ENCODE assay signal across 24 cellular contexts in genomic region chr7:1050254-1050906, GRCh38. TPM values are rescaled to one million over a fixed set of nuclear protein-coding genes. Genes with fewer than 3 reads are reported as not detected.
DNase-seq lines count a peak whose midpoint lies in the region; ATAC-seq, FAIRE-seq and TF ChIP-seq lines count a peak whose summit lies in the region.
"Had no signal": no experiment of that assay in that cellular context is flagged by ENCODE, and none has a peak within 500 bp of the region (broad histone marks: within the 10 kb centered on the region; RNA-seq: fewer than 3 reads in every experiment).

No MANE protein-coding gene starts in this region.

- no TSS peak for BruUV-seq in HepG2 (replicated peaks; lab: Mats Ljungman, UMichigan)

- H3K9me3 ChIP-seq in HepG2 (ENCODE audit: low read length) (no peaks in the 10 kb centered on the region), right lobe of liver (no peaks in the 10 kb centered on the region), heart right ventricle (no peaks in the 10 kb centered on the region), sigmoid colon (no peaks in the 10 kb centered on the region)
- H3K9me3 ChIP-seq: A549, MG63 had no signal

- no peak overlapping the region for H2AFZ ChIP-seq in HepG2 (ENCODE audit: low read length)

- in situ Hi-C loops in HepG2 (cut with HindIII; ENCODE audit: extremely low pct_ligation_motif_present, low pct_unique_long_range_greater_than_20kb): no loop called here

- no peak for ATAC-seq in HepG2
- no peak for ATAC-seq in right lobe of liver
- no peak for ATAC-seq in heart right ventricle
- ATAC-seq in HG03442 (IDR thresholded peaks at IDR 0.05; ENCODE audit: unreplicated experiment): no peak
- ATAC-seq: A549; natural killer cell; stimulated activated naive CD8-positive, alpha-beta T cell treated with anti-CD3 and anti-CD28 coated beads, Interleukin-15, Interleukin-2, amounts not matched to agents 100 U/mL and 50 U/mL, for 24 hours had no signal

- no peaks in the 10 kb centered on the region for H4K20me1 ChIP-seq in HepG2 (ENCODE audit: insufficient read depth, low read length)

- H3K27me3 ChIP-seq in HepG2 (ENCODE audit: control insufficient read depth in 1 of 2, insufficient read depth in 2 of 2, low read length in 2 of 2) (no peaks in the 10 kb centered on the region), right lobe of liver (no peaks in the 10 kb centered on the region), heart right ventricle (peaks cover 0 to 5% (median 0%) of the 10 kb centered on the region in 7 donors), sigmoid colon (no peaks in the 10 kb centered on the region)
- H3K27me3 ChIP-seq: MG63 had no signal

- DNase-seq in HepG2 (ENCODE audit: low spot score) (no peak), right lobe of liver (no peak), heart right ventricle (no peak), sigmoid colon (no peak), GM10266 (ENCODE audit: extremely low spot score) (no peak), iPS-NIHi11 (ENCODE audit: low spot score) (no peak)
- DNase-seq in activated CD4-positive, alpha-beta T cell treated with anti-CD3 and anti-CD28 coated beads, Interleukin-2, amount 50 U/mL, for 48 hours: no peak
- DNase-seq: activated CD4-positive, alpha-beta T cell treated with anti-CD3 and anti-CD28 coated beads, Interleukin-2, amount 10 ng/mL, durations not matched to agents 7 days and 5 days; activated effector memory CD4-positive, alpha-beta T cell treated with Interleukin-2 at 50 U/mL for 16 hours; foreskin melanocyte; kidney glomerular epithelial cell; MG63; natural killer cell; NCI-H1417 treated with DMSO at 0.1 percent for 48 hours; NCI-H2171; NCI-H748 treated with DMSO at 0.1 percent for 48 hours; SIG-M5; stimulated activated CD4-positive, alpha-beta T cell treated with anti-CD3 and anti-CD28 coated beads, Interleukin-2, amount 100 ng/mL, for 48 hours; stimulated activated naive CD8-positive, alpha-beta T cell treated with anti-CD3 and anti-CD28 coated beads, Interleukin-15, Interleukin-2, amounts not matched to agents 100 U/mL and 50 U/mL, for 24 hours had no signal

- H3K27ac ChIP-seq in HepG2 (ENCODE audit: extremely low read length, insufficient read depth, low read length): no peak overlapping the region
- no peak overlapping the region for H3K27ac ChIP-seq in right lobe of liver
- peak overlapping the region in 9 of 10 donors; percentile 73 to 95 (median 88) for H3K27ac ChIP-seq in heart right ventricle
- H3K27ac ChIP-seq in sigmoid colon: peak overlapping the region in 3 of 4 donors; percentile 71 to 78 (median 77)
- H3K27ac ChIP-seq: A549 had no signal

- TF ChIP-seq EP300 in HepG2 (IDR thresholded peaks at IDR 0.05; ENCODE audit: low read depth in 2 of 2, low read length in 2 of 2) (no peak), HepG2 (CRISPR knock-in tag; IDR thresholded peaks at IDR 0.05; ENCODE audit: borderline replicate concordance) (no peak), sigmoid colon (IDR thresholded peaks at IDR 0.05) (no peak)

- H3K4me2 ChIP-seq in HepG2 (ENCODE audit: low read depth, low read length): no peak overlapping the region
- H3K4me2 ChIP-seq: A549 had no signal

- H3K79me2 ChIP-seq in HepG2 (ENCODE audit: insufficient read depth, low read length): peaks cover 22% of the 10 kb centered on the region

- H3K4me3 ChIP-seq in HepG2 (replicated peaks in 1 of 3; ENCODE audit: insufficient read depth in 1 of 3, low read depth in 2 of 3, low read length in 3 of 3) (no peak overlapping the region), right lobe of liver (no peak overlapping the region), heart right ventricle (no peak overlapping the region), sigmoid colon (no peak overlapping the region)
- H3K4me3 ChIP-seq: A549, MG63 had no signal

- peaks cover 0 to 1% of the 10 kb centered on the region in 2 experiments; a peak in 2 of 5 replicates for H3K36me3 ChIP-seq in HepG2 (replicated peaks in 1 of 2; ENCODE audit: control insufficient read depth in 1 of 2, insufficient read depth in 2 of 2, low read length in 2 of 2)
- H3K36me3 ChIP-seq in right lobe of liver: no peaks in the 10 kb centered on the region
- H3K36me3 ChIP-seq in heart right ventricle: no peaks in the 10 kb centered on the region
- H3K36me3 ChIP-seq in sigmoid colon: no peaks in the 10 kb centered on the region
- H3K36me3 ChIP-seq: MG63 had no signal

- FAIRE-seq in HepG2 (lab: Jason Lieb, UNC): no peak
- FAIRE-seq: A549, bronchial epithelial cell, D721Med, GM18507 had no signal

- intact Hi-C loops in HepG2 (cut with micrococcal nuclease; ENCODE audit: unreplicated experiment): no loop called here
- intact Hi-C loops in right lobe of liver (cut with DNase I): no loop called here
- intact Hi-C loops in heart right ventricle (cut with DNase I): no loop called here
- intact Hi-C loops in sigmoid colon (cut with DNase I): no loop called here

- POLR2A ChIA-PET in HepG2 (lab: Yijun Ruan, JAX): interaction anchor here (1.1 kb wide), 1 partner anchor 57 kb away, joined by 3 read pairs; no protein-coding TSS in a partner anchor

- TF ChIP-seq CTCF in HepG2 (CRISPR knock-in tag; IDR thresholded peaks at IDR 0.05): no peak
- TF ChIP-seq CTCF in right lobe of liver (IDR thresholded peaks at IDR 0.05): no peak
- no peak for TF ChIP-seq CTCF in heart right ventricle (IDR thresholded peaks at IDR 0.05)
- TF ChIP-seq CTCF in sigmoid colon (IDR thresholded peaks at IDR 0.05): no peak
- no peak for TF ChIP-seq CTCF in GM10266 (IDR thresholded peaks at IDR 0.05; ENCODE audit: control insufficient read depth, insufficient read depth, low read depth, missing control alignments)

- H3K4me1 ChIP-seq in HepG2 (ENCODE audit: insufficient read depth, low read length) (peaks cover 43% of the 10 kb centered on the region), right lobe of liver (peaks cover 0 to 47% (median 24%) of the 10 kb centered on the region in 4 donors), heart right ventricle (peaks cover 38 to 100% (median 91%) of the 10 kb centered on the region in 9 donors), sigmoid colon (peaks cover 0 to 58% (median 45%) of the 10 kb centered on the region in 4 donors)

- no peak overlapping the region for H3K9ac ChIP-seq in HepG2 (ENCODE audit: insufficient read depth, low read depth, low read length)

- TF ChIP-seq RAD21 in HepG2 (CRISPR knock-in tag; IDR thresholded peaks at IDR 0.05): no peak

- TF ChIP-seq POLR2A in HepG2 (IDR thresholded peaks at IDR 0.05; ENCODE audit: insufficient read depth in 1 of 2, low read depth in 2 of 2, low read length in 2 of 2): no peak
- TF ChIP-seq POLR2A in right lobe of liver (IDR thresholded peaks at IDR 0.05): no peak
- no peak for TF ChIP-seq POLR2A in sigmoid colon (IDR thresholded peaks at IDR 0.05)

- CTCF ChIA-PET in HepG2 (lab: Yijun Ruan, JAX; ENCODE audit: low intra/inter-chr PET ratio, low total read pairs): no interaction called here

- 96% methylated on average over 21 of the region's 30 CpGs for WGBS in HepG2 (ENCODE audit: low lambda C conversion rate)
- 91% methylated on average over 8 of the region's 30 CpGs for WGBS in right lobe of liver (ENCODE audit: insufficient coverage, low coverage, low lambda C conversion rate, missing lambda C conversion rate)
- 80% methylated on average over 30 of the region's 30 CpGs for WGBS in heart right ventricle, 2 donors
- 91 to 93% methylated on average over 30 of the region's 30 CpGs for WGBS in sigmoid colon, 2 donors

RNA-seq across cellular contexts. Expression of gene GPR146, which starts 6.0 kb away (rescaled TPM):
- 0.84 and 2.0 TPM in 2 replicates for total RNA-seq in HepG2 (2016; rRNA removed; fragmentation: Illumina TruSeq; extraction: Trizol)
- total RNA-seq in HepG2 (2016; cell fraction: cytosol; rRNA removed; fragmentation: Illumina TruSeq; extraction: Trizol; ENCODE audit: low read depth): 0.91 and 1.1 TPM in 2 replicates
- total RNA-seq in HepG2 (2016; cell fraction: insoluble cytoplasmic fraction; rRNA removed; fragmentation: Illumina TruSeq; extraction: Trizol): 0.89 and 1.2 TPM in 2 replicates
- 1.9 and 2.7 TPM in 2 replicates for total RNA-seq in HepG2 (2016; cell fraction: membrane; rRNA removed; fragmentation: Illumina TruSeq; extraction: Trizol)
- total RNA-seq in HepG2 (2016; cell fraction: nucleus; rRNA removed; fragmentation: Illumina TruSeq; extraction: Trizol): 1.1 and 3.4 TPM in 2 replicates
- 15.9 and 17.2 TPM in 2 replicates for polyA plus RNA-seq in HepG2 (2011; rRNA removed)
- polyA plus RNA-seq in HepG2 (2011; cell fraction: cytosol; rRNA removed): 11.4 and 22.4 TPM in 2 replicates
- 18.2 and 25.0 TPM in 2 replicates for polyA plus RNA-seq in HepG2 (2011; cell fraction: nucleus; rRNA removed)
- 4.5 and 5.3 TPM in 2 replicates for polyA plus RNA-seq in HepG2 (2012)
- 2.1 and 2.2 TPM in 2 replicates for polyA plus RNA-seq in HepG2 (2016; cell fraction: cytosol; fragmentation: Illumina TruSeq; extraction: Trizol; ENCODE audit: low read depth)
- 0.78 and 1.3 TPM in 2 replicates for polyA plus RNA-seq in HepG2 (2016; cell fraction: insoluble cytoplasmic fraction; fragmentation: Illumina TruSeq; extraction: Trizol; ENCODE audit: low read depth)
- polyA plus RNA-seq in HepG2 (2016; cell fraction: membrane; fragmentation: Illumina TruSeq; extraction: Trizol; ENCODE audit: low read depth): 2.3 and 3.4 TPM in 2 replicates
- polyA plus RNA-seq in HepG2 (2016; cell fraction: nucleus; fragmentation: Illumina TruSeq; extraction: Trizol; ENCODE audit: insufficient read depth, low read depth): 2.2 and 2.5 TPM in 2 replicates
- 0.87 and 47.8 TPM in 2 replicates for polyA minus RNA-seq in HepG2 (2011; rRNA and poly(A)+ RNA removed; ENCODE audit: low replicate concordance)
- 6.9 and 9.1 TPM in 2 replicates for polyA minus RNA-seq in HepG2 (2011; cell fraction: cytosol; rRNA and poly(A)+ RNA removed)
- polyA minus RNA-seq in HepG2 (2011; cell fraction: nucleus; rRNA and poly(A)+ RNA removed): 9.3 and 14.0 TPM in 2 replicates
- total RNA-seq in right lobe of liver: 10 to 100 TPM; 13.3 to 45.3 (median 22.8) TPM
- 10 to 100 TPM; 15.1 to 34.5 (median 22.7) TPM for total RNA-seq in heart right ventricle
- polyA plus RNA-seq in heart right ventricle: 10 to 100 TPM; 13.3 to 28.7 TPM
- total RNA-seq in sigmoid colon: 10 to 100 TPM; 10.8 to 33.5 (median 27.2) TPM
- 1 to 10 TPM; 3.0 to 7.1 (median 5.5) TPM for polyA plus RNA-seq in sigmoid colon

RNA-seq across cellular contexts. Expression of gene GPER1, which starts 37.5 kb away (rescaled TPM):
- total RNA-seq in HepG2 (2016; rRNA removed; fragmentation: Illumina TruSeq; extraction: Trizol): 15.2 and 19.7 TPM in 2 replicates
- 11.8 and 14.0 TPM in 2 replicates for total RNA-seq in HepG2 (2016; cell fraction: cytosol; rRNA removed; fragmentation: Illumina TruSeq; extraction: Trizol; ENCODE audit: low read depth)
- 14.3 and 19.8 TPM in 2 replicates for total RNA-seq in HepG2 (2016; cell fraction: insoluble cytoplasmic fraction; rRNA removed; fragmentation: Illumina TruSeq; extraction: Trizol)
- total RNA-seq in HepG2 (2016; cell fraction: membrane; rRNA removed; fragmentation: Illumina TruSeq; extraction: Trizol): 22.2 and 30.5 TPM in 2 replicates
- 13.6 and 15.7 TPM in 2 replicates for total RNA-seq in HepG2 (2016; cell fraction: nucleus; rRNA removed; fragmentation: Illumina TruSeq; extraction: Trizol)
- polyA plus RNA-seq in HepG2 (2011; rRNA removed): 12.7 and 16.4 TPM in 2 replicates
- 14.9 and 19.2 TPM in 2 replicates for polyA plus RNA-seq in HepG2 (2011; cell fraction: cytosol; rRNA removed)
- 55.4 and 63.5 TPM in 2 replicates for polyA plus RNA-seq in HepG2 (2011; cell fraction: nucleus; rRNA removed)
- polyA plus RNA-seq in HepG2 (2012): 10.5 and 10.7 TPM in 2 replicates
- polyA plus RNA-seq in HepG2 (2016; cell fraction: cytosol; fragmentation: Illumina TruSeq; extraction: Trizol; ENCODE audit: low read depth): 9.9 and 11.3 TPM in 2 replicates
- polyA plus RNA-seq in HepG2 (2016; cell fraction: insoluble cytoplasmic fraction; fragmentation: Illumina TruSeq; extraction: Trizol; ENCODE audit: low read depth): 17.5 and 21.3 TPM in 2 replicates
- polyA plus RNA-seq in HepG2 (2016; cell fraction: membrane; fragmentation: Illumina TruSeq; extraction: Trizol; ENCODE audit: low read depth): 22.0 and 22.5 TPM in 2 replicates
- polyA plus RNA-seq in HepG2 (2016; cell fraction: nucleus; fragmentation: Illumina TruSeq; extraction: Trizol; ENCODE audit: insufficient read depth, low read depth): 36.9 and 39.6 TPM in 2 replicates
- polyA minus RNA-seq in HepG2 (2011; rRNA and poly(A)+ RNA removed; ENCODE audit: low replicate concordance): 7.5 and 47.4 TPM in 2 replicates
- 11.5 and 13.4 TPM in 2 replicates for polyA minus RNA-seq in HepG2 (2011; cell fraction: cytosol; rRNA and poly(A)+ RNA removed)
- 4.2 and 5.7 TPM in 2 replicates for polyA minus RNA-seq in HepG2 (2011; cell fraction: nucleus; rRNA and poly(A)+ RNA removed)
- total RNA-seq in right lobe of liver: 10 to 100 TPM in 4 of 6 experiments, 1 to 10 TPM in 2; 7.0 to 26.4 (median 11.9) TPM
- total RNA-seq in heart right ventricle: 1 to 10 TPM; 1.1 to 4.7 (median 1.7) TPM
- polyA plus RNA-seq in heart right ventricle: 1 to 10 TPM; 3.0 to 4.5 TPM
- 10 to 100 TPM in 2 of 4 donors, 1 to 10 TPM in 2; 4.6 to 15.8 (median 8.1) TPM for total RNA-seq in sigmoid colon
- 1 to 10 TPM; 3.5 to 4.2 (median 3.9) TPM for polyA plus RNA-seq in sigmoid colon

Comparison
In these comparisons a context has a peak if more than half of its experiments do, and no peak if none do; other contexts are left out.
1. H3K27ac ChIP-seq: peak in heart right ventricle (9 of 10) and sigmoid colon (3 of 4); none in HepG2 (single experiment) and right lobe of liver (0 of 3).